Comparison of ENCODE assay signal across 8 cellular contexts in genomic region chr14:69767369-69767999, GRCh38. TPM values are rescaled to one million over a fixed set of nuclear protein-coding genes. Genes with fewer than 3 reads are reported as not detected.
DNase-seq lines count a peak whose midpoint lies in the region; ATAC-seq, FAIRE-seq and TF ChIP-seq lines count a peak whose summit lies in the region.

No MANE protein-coding gene starts in this region.

- H3K4me3 Mint-ChIP-seq in astrocyte (ENCODE audit: unreplicated experiment) = peak overlapping the region; percentile 100

- H3K79me2 ChIP-seq in astrocyte (ENCODE audit: insufficient read depth, low read length) (peaks cover 46% of the 10 kb centered on the region), hepatocyte (peaks cover 54% of the 10 kb centered on the region)

- peak overlapping the region; percentile 93 for H3K4me2 ChIP-seq in astrocyte (ENCODE audit: low read length)
- H3K4me2 ChIP-seq in hepatocyte = peak overlapping the region; percentile 93

- H3K27me3 ChIP-seq in astrocyte (ENCODE audit: insufficient read depth, low read length) = no peaks in the 10 kb centered on the region
- H3K27me3 ChIP-seq in hepatocyte = no peaks in the 10 kb centered on the region
- H3K27me3 ChIP-seq in rectal smooth muscle tissue (ENCODE audit: control insufficient read depth, insufficient read depth, low read length) = no peaks in the 10 kb centered on the region
- H3K27me3 ChIP-seq in vagina = no peaks in the 10 kb centered on the region

- H4K20me1 ChIP-seq in astrocyte (ENCODE audit: insufficient read depth, low read length) = peaks cover 46% of the 10 kb centered on the region
- H4K20me1 ChIP-seq in hepatocyte (ENCODE audit: insufficient read depth, poor library complexity, severe bottlenecking) = peaks cover 48% of the 10 kb centered on the region

- TF ChIP-seq POLR2A in vagina (IDR thresholded peaks at IDR 0.05) = peak in 1 of 2 donors; percentile 95

- H3K9me3 ChIP-seq in astrocyte (ENCODE audit: insufficient read depth, low read depth, low read length) (no peaks in the 10 kb centered on the region), hepatocyte (ENCODE audit: low read depth) (no peaks in the 10 kb centered on the region), vagina (no peaks in the 10 kb centered on the region)

- peaks cover 45% of the 10 kb centered on the region for H3K36me3 ChIP-seq in astrocyte (ENCODE audit: insufficient read depth, low read length)
- H3K36me3 ChIP-seq in hepatocyte (replicated peaks; ENCODE audit: insufficient read depth, low read depth) = peaks cover 24% of the 10 kb centered on the region
- peaks cover 32% of the 10 kb centered on the region for H3K36me3 ChIP-seq in rectal smooth muscle tissue (ENCODE audit: control insufficient read depth, insufficient read depth, low read length)
- peaks cover 11 to 45% of the 10 kb centered on the region in 2 donors for H3K36me3 ChIP-seq in vagina

- peaks cover 25% of the 10 kb centered on the region for H3K36me3 Mint-ChIP-seq in astrocyte (ENCODE audit: low read depth, unreplicated experiment)

- no peaks in the 10 kb centered on the region for H3K9me3 Mint-ChIP-seq in astrocyte (ENCODE audit: unreplicated experiment)

- WGBS in hepatocyte (ENCODE audit: low lambda C conversion rate, missing lambda C conversion rate) = 1% methylated on average over 54 of the region's 54 CpGs

- ATAC-seq in GM18498 (IDR thresholded peaks at IDR 0.05; ENCODE audit: unreplicated experiment) = peak; percentile 76
- peak; percentile 66 for ATAC-seq in HG02970 (IDR thresholded peaks at IDR 0.05; ENCODE audit: low FRiP score, unreplicated experiment)

- no peaks in the 10 kb centered on the region for H3K9me2 ChIP-seq in hepatocyte (replicated peaks; ENCODE audit: insufficient read depth)

- peaks cover 19% of the 10 kb centered on the region for H3K4me1 ChIP-seq in astrocyte (ENCODE audit: insufficient read depth, low read length)
- peaks cover 21% of the 10 kb centered on the region for H3K4me1 ChIP-seq in hepatocyte (ENCODE audit: insufficient read depth)
- peaks cover 23% of the 10 kb centered on the region for H3K4me1 ChIP-seq in rectal smooth muscle tissue (ENCODE audit: control insufficient read depth, insufficient read depth, low read length)
- H3K4me1 ChIP-seq in vagina = peaks cover 53% of the 10 kb centered on the region

- peak overlapping the region; percentile 100 for H3K9ac ChIP-seq in astrocyte (ENCODE audit: low read length)
- H3K9ac ChIP-seq in rectal smooth muscle tissue (ENCODE audit: low read length) = peak overlapping the region; percentile 98

- peak overlapping the region; percentile 100 for H3K27ac Mint-ChIP-seq in astrocyte (ENCODE audit: unreplicated experiment)

- FAIRE-seq in astrocyte (lab: Jason Lieb, UNC) = no peak

- intact Hi-C loops in vagina (cut with DNase I) = no loop called here

- H3K27ac ChIP-seq in astrocyte (ENCODE audit: low read depth, low read length) = peak overlapping the region; percentile 100
- peak overlapping the region; percentile 100 for H3K27ac ChIP-seq in hepatocyte
- H3K27ac ChIP-seq in rectal smooth muscle tissue (ENCODE audit: low read depth, low read length) = peak overlapping the region; percentile 98
- H3K27ac ChIP-seq in vagina = peak overlapping the region; percentile 99

- TF ChIP-seq CTCF in astrocyte (IDR thresholded peaks at IDR 0.05; ENCODE audit: insufficient read depth, low read depth, low read length) (no peak), hepatocyte (IDR thresholded peaks at IDR 0.05; ENCODE audit: poor library complexity) (no peak), vagina (IDR thresholded peaks at IDR 0.05) (no peak)

- DNase-seq in NCI-H187 treated with DMSO at 0.1 percent for 48 hours (lab: John Stamatoyannopoulos, UW) (peak; percentile 62), T-helper 22 cell (ENCODE audit: low read depth) (peak; percentile 75), astrocyte (ENCODE audit: low read depth) (peak; percentile 81), hepatocyte (ENCODE audit: low spot score) (peak; percentile 96), vagina (ENCODE audit: extremely low spot score in 2 of 2) (peak in 1 of 2 donors; percentile 88)

- H3K4me3 ChIP-seq in astrocyte (ENCODE audit: insufficient read depth, low read depth, low read length) (peak overlapping the region; percentile 100), hepatocyte (peak overlapping the region; percentile 78), rectal smooth muscle tissue (ENCODE audit: low read length) (peak overlapping the region; percentile 83), vagina (peak overlapping the region; percentile 80 to 89)

- peaks cover 23% of the 10 kb centered on the region for H3K4me1 Mint-ChIP-seq in astrocyte (ENCODE audit: low read depth, unreplicated experiment)

- H2AFZ ChIP-seq in astrocyte (ENCODE audit: low read depth, low read length) (peak overlapping the region; percentile 83), hepatocyte (peak overlapping the region; percentile 34)

- H3K27me3 Mint-ChIP-seq in astrocyte (ENCODE audit: low read depth, unreplicated experiment) = no peaks in the 10 kb centered on the region

RNA-seq across cellular contexts. Expression of gene SRSF5, which starts 0.5 kb away (rescaled TPM):
- total RNA-seq in astrocyte (195 and 203 TPM in 2 replicates), hepatocyte (262 and 263 TPM in 2 replicates), vagina (386 TPM)
- polyA plus RNA-seq in hepatocyte = 386 and 447 TPM in 2 replicates

RNA-seq across cellular contexts. Expression of gene SLC10A1, which starts 29.6 kb away (rescaled TPM):
- not detected in 2 replicates for total RNA-seq in astrocyte
- 1.7 and 3.0 TPM in 2 replicates for total RNA-seq in hepatocyte
- polyA plus RNA-seq in hepatocyte = 0.96 and 2.9 TPM in 2 replicates
- not detected for total RNA-seq in vagina
